ENCODE assay signal across 34 cellular contexts in genomic region chr11:42494459-42494858, GRCh38.
"Had no signal": no experiment of that assay in that cellular context is flagged by ENCODE, and none has a peak within 500 bp of the region (broad histone marks: within the 10 kb centered on the region; RNA-seq: fewer than 3 reads in every experiment).

No MANE protein-coding gene starts in this region.

- H3K27ac ChIP-seq: KMS-11 had no signal

- H3K36me3 ChIP-seq: MG63 had no signal

- H3K9me3 ChIP-seq: MG63 had no signal

- H3K27me3 ChIP-seq: MG63 had no signal

- DNase-seq: Karpas-422, Kasumi-1, MG63, MM.1S, MV-4-11, NCI-H1048, NCI-H1092, NCI-H1092 treated with DMSO at 0.1 percent for 48 hours, NCI-H1105, NCI-H1105 treated with DMSO at 0.1 percent for 48 hours, NCI-H1417, NCI-H1417 treated with DMSO at 0.1 percent for 48 hours, NCI-H1436, NCI-H1436 treated with DMSO at 0.1 percent for 48 hours, NCI-H146, NCI-H1694, NCI-H1694 treated with DMSO at 0.1 percent for 48 hours, NCI-H187, NCI-H187 treated with DMSO at 0.1 percent for 48 hours, NCI-H1930, NCI-H2029, NCI-H2029 treated with DMSO at 0.1 percent for 48 hours, NCI-H2081, NCI-H2081 treated with DMSO at 0.1 percent for 48 hours, NCI-H2107, NCI-H2171, NCI-H2171 treated with DMSO at 0.1 percent for 48 hours, NCI-H2227 treated with DMSO at 0.1 percent for 48 hours, NCI-H226, NCI-H345, NCI-H446, NCI-H446 treated with DMSO at 0.1 percent for 48 hours, NCI-H510A had no signal

- H3K4me3 ChIP-seq: MG63 had no signal
